Comparison of ENCODE assay signal across 22 cellular contexts in the genomic region with DNA sequence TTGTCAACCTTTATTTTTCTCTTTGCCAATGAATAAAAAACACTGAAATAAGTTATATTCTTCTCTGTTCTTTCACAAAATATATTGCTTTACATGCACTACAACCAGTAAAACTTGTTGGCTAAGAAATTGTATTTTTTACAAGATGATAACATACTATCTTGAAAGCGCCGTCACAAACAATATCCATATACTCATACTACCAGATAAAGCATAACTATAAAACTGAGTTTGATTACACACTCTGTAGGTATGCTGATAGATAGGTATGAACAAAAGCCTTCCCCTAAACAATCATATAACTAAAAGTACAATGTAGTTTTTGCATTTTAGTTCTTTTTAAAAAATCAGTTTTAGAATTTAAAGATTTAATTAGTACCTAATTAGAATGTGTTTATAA.
"Had no signal": no experiment of that assay in that cellular context is flagged by ENCODE, and none has a peak within 500 bp of the region (broad histone marks: within the 10 kb centered on the region; RNA-seq: fewer than 3 reads in every experiment).

No MANE protein-coding gene starts in this region.

- H3K9me3 ChIP-seq: SJSA1 had no signal

- DNase-seq: Karpas-422, KG1, MV-4-11, NCI-H1048, NCI-H1105 treated with DMSO at 0.1 percent for 48 hours, NCI-H1417 treated with DMSO at 0.1 percent for 48 hours, NCI-H146, NCI-H1694 treated with DMSO at 0.1 percent for 48 hours, NCI-H1930, NCI-H2081, NCI-H2171, NCI-H226, NCI-H446, NCI-H510A, NCI-H524 treated with DMSO at 0.1 percent for 48 hours, NCI-H774, Right ventricle myocardium superior, RPMI8226, SIG-M5 had no signal

- H3K36me3 ChIP-seq: SJSA1 had no signal

- H3K4me1 ChIP-seq: SJSA1 had no signal

- FAIRE-seq: RCC 7860 had no signal

- H3K27me3 ChIP-seq: SJSA1 had no signal

- H3K27ac ChIP-seq: SJSA1, SK-N-MC had no signal

- H3K4me3 ChIP-seq: SJSA1, SK-N-MC had no signal
